In genomic region chr19:6374711-6375410, GRCh38 we compare ENCODE assay signal across 2 cellular contexts.
TF ChIP-seq lines count a peak whose summit lies in the region.

No MANE protein-coding gene starts in this region.

TF ChIP-seq in SK-N-SH, 30 proteins besides CTCF, POLR2A, EP300 and RAD21 (continued from another document):
- no peak for TF ChIP-seq GATA2 (CRISPR knock-in tag; IDR thresholded peaks at IDR 0.05)
- TF ChIP-seq USF1 (IDR thresholded peaks at IDR 0.05; ENCODE audit: borderline replicate concordance, low read depth) = no peak
- TF ChIP-seq USF2 (IDR thresholded peaks at IDR 0.05; ENCODE audit: borderline replicate concordance, low read depth, low read length) = no peak
- TF ChIP-seq TEAD4 (IDR thresholded peaks at IDR 0.05; ENCODE audit: borderline replicate concordance, insufficient read depth) = no peak
- TF ChIP-seq ZBTB33 (IDR thresholded peaks at IDR 0.05; ENCODE audit: borderline replicate concordance, low read depth) = no peak
- no peak for TF ChIP-seq YY1 (IDR thresholded peaks at IDR 0.05; ENCODE audit: low read depth)
- no peak for TF ChIP-seq NRF1 (IDR thresholded peaks at IDR 0.05; ENCODE audit: low read depth, low read length)
- no peak for TF ChIP-seq TAF1 (IDR thresholded peaks at IDR 0.05; ENCODE audit: borderline replicate concordance, low read depth, low read length)
- no peak for TF ChIP-seq FOSL2 (IDR thresholded peaks at IDR 0.05; ENCODE audit: borderline replicate concordance, low read depth)
- no peak for TF ChIP-seq REST (IDR thresholded peaks at IDR 0.05; ENCODE audit: low read depth, low read length)
- no peak for TF ChIP-seq FOXJ3 (CRISPR knock-in tag; IDR thresholded peaks at IDR 0.05)
- TF ChIP-seq MAX (IDR thresholded peaks at IDR 0.05; ENCODE audit: low read depth) = no peak
- no peak for TF ChIP-seq SIN3A (IDR thresholded peaks at IDR 0.05; ENCODE audit: borderline replicate concordance, low read depth, low read length)
- TF ChIP-seq NFIC (IDR thresholded peaks at IDR 0.05; ENCODE audit: borderline replicate concordance) = no peak
- no peak for TF ChIP-seq SMC3 (IDR thresholded peaks at IDR 0.05; ENCODE audit: low read depth, low read length)
- no peak for TF ChIP-seq ELF1 (IDR thresholded peaks at IDR 0.05)

TF ChIP-seq in SK-N-SH treated with all-trans-retinoic acid at 6 μM for 48 hours, 23 proteins besides CTCF, POLR2A, EP300 and RAD21:
- TF ChIP-seq CSRNP3 (CRISPR knock-in tag; IDR thresholded peaks at IDR 0.05) (no peak), ESRRG (CRISPR knock-in tag; IDR thresholded peaks at IDR 0.05) (no peak), CREB5 (CRISPR knock-in tag; IDR thresholded peaks at IDR 0.05; ENCODE audit: low read depth) (no peak), SNAI2 (CRISPR knock-in tag; IDR thresholded peaks at IDR 0.05) (no peak), ZNF70 (CRISPR knock-in tag; IDR thresholded peaks at IDR 0.05) (no peak), ZFP30 (CRISPR knock-in tag; IDR thresholded peaks at IDR 0.05) (no peak), BACH2 (CRISPR knock-in tag; IDR thresholded peaks at IDR 0.05; ENCODE audit: borderline replicate concordance) (no peak), OSR1 (CRISPR knock-in tag; IDR thresholded peaks at IDR 0.05) (no peak), POU6F1 (CRISPR knock-in tag; IDR thresholded peaks at IDR 0.05; ENCODE audit: borderline replicate concordance, low read depth) (no peak), ISL1 (CRISPR knock-in tag; IDR thresholded peaks at IDR 0.05) (no peak)
